Comparison of ENCODE assay signal across 25 cellular contexts in genomic region chr5:36854402-36855140, GRCh38.
"Had no signal": no experiment of that assay in that cellular context is flagged by ENCODE, and none has a peak within 500 bp of the region (broad histone marks: within the 10 kb centered on the region; RNA-seq: fewer than 3 reads in every experiment).

No MANE protein-coding gene starts in this region.

- H2AFZ ChIP-seq: hepatocyte had no signal

- H3K79me2 ChIP-seq: hepatocyte had no signal

- ATAC-seq: body of pancreas; esophagus mucosa; lower lobe of right lung; stimulated activated naive B cell treated with anti-CD40 and anti-IgM and Interleukin-4, amounts not matched to agents 10 μg/mL and 1 μg/mL and 100 μg/mL, for 72 hours; T-helper 17 cell had no signal

- DNase-seq: activated CD4-positive, alpha-beta memory T cell treated with anti-CD3 and anti-CD28 coated beads for 36 hours; activated CD4-positive, alpha-beta T cell treated with anti-CD3 and anti-CD28 coated beads for 4 hours; activated CD4-positive, CD25-positive, alpha-beta regulatory T cell; activated gamma-delta T cell; activated T-cell treated with anti-CD3 and anti-CD28 coated beads, Interleukin-2, amount 50 U/mL, for 48 hours; anterior cingulate cortex; body of pancreas; cortex of kidney; effector CD8-positive, alpha-beta T cell; foreskin melanocyte; lower lobe of right lung; naive B cell; occipital lobe; sigmoid colon; stimulated activated CD4-positive, alpha-beta T cell treated with anti-CD3 and anti-CD28 coated beads, Interleukin-15, amount 100 ng/mL, for 24 hours; stimulated activated naive B cell treated with anti-CD40 and anti-IgM and Interleukin-4, amounts not matched to agents 10 μg/mL and 1 μg/mL and 100 μg/mL, for 72 hours; T-helper 17 cell had no signal

- H3K4me1 Mint-ChIP-seq: naive B cell; stimulated activated naive B cell treated with anti-CD40 and anti-IgM and Interleukin-4, amounts not matched to agents 10 μg/mL and 1 μg/mL and 100 μg/mL, for 72 hours had no signal

- H3K27ac Mint-ChIP-seq: activated CD4-positive, alpha-beta memory T cell treated with anti-CD3 and anti-CD28 coated beads for 36 hours; activated naive CD4-positive, alpha-beta T cell treated with anti-CD3 and anti-CD28 coated beads, Interleukin-2, amount 50 U/mL, for 24 hours; naive B cell; T-helper 17 cell; type B pancreatic cell had no signal

- H3K4me1 ChIP-seq: body of pancreas, lower lobe of right lung, sigmoid colon, vagina had no signal

- H3K4me2 ChIP-seq: hepatocyte, smooth muscle cell had no signal

- H3K27ac ChIP-seq: body of pancreas, cardiac muscle cell, hepatocyte, lower lobe of right lung, sigmoid colon, thoracic aorta, vagina had no signal

- H3K4me3 ChIP-seq: body of pancreas, cardiac muscle cell, hepatocyte, lower lobe of right lung, sigmoid colon, smooth muscle cell, thoracic aorta, vagina had no signal

- H3K36me3 Mint-ChIP-seq: activated CD4-positive, alpha-beta memory T cell treated with anti-CD3 and anti-CD28 coated beads for 36 hours; activated naive CD4-positive, alpha-beta T cell treated with anti-CD3 and anti-CD28 coated beads, Interleukin-2, amount 50 U/mL, for 24 hours; stimulated activated naive B cell treated with anti-CD40 and anti-IgM and Interleukin-4, amounts not matched to agents 10 μg/mL and 1 μg/mL and 100 μg/mL, for 72 hours; type B pancreatic cell had no signal

- H3K4me3 Mint-ChIP-seq: activated CD4-positive, alpha-beta memory T cell treated with anti-CD3 and anti-CD28 coated beads for 36 hours; activated naive CD4-positive, alpha-beta T cell treated with anti-CD3 and anti-CD28 coated beads, Interleukin-2, amount 50 U/mL, for 24 hours; stimulated activated naive B cell treated with anti-CD40 and anti-IgM and Interleukin-4, amounts not matched to agents 10 μg/mL and 1 μg/mL and 100 μg/mL, for 72 hours; T-helper 17 cell; type B pancreatic cell had no signal

- H3K9me3 ChIP-seq: body of pancreas, lower lobe of right lung, sigmoid colon, thoracic aorta, vagina had no signal

- H3K9me3 Mint-ChIP-seq: activated naive CD4-positive, alpha-beta T cell treated with anti-CD3 and anti-CD28 coated beads, Interleukin-2, amount 50 U/mL, for 24 hours had no signal

- H3K36me3 ChIP-seq: cardiac muscle cell, lower lobe of right lung, sigmoid colon, thoracic aorta, vagina had no signal

- H3K27me3 ChIP-seq: body of pancreas, cardiac muscle cell, hepatocyte, sigmoid colon, vagina had no signal
